In genomic region chr16:85395913-85396878, GRCh38 we compare ENCODE assay signal across 9 cellular contexts.
DNase-seq lines count a peak whose midpoint lies in the region; ATAC-seq and TF ChIP-seq lines count a peak whose summit lies in the region.
"Had no signal": no experiment of that assay in that cellular context is flagged by ENCODE, and none has a peak within 500 bp of the region (broad histone marks: within the 10 kb centered on the region; RNA-seq: fewer than 3 reads in every experiment).

No MANE protein-coding gene starts in this region.

- DNase-seq in SJSA1 (ENCODE audit: low read depth in 1 of 2, low spot score in 2 of 2) (peak in 1 of 2 experiments; percentile 43), right atrium auricular region (ENCODE audit: low spot score) (no peak), gastrocnemius medialis (no peak), NCI-H187 (lab: John Stamatoyannopoulos, UW) (no peak), NCI-H226 (no peak)
- no peak for DNase-seq in activated CD4-positive, CD25-positive, alpha-beta regulatory T cell (lab: John Stamatoyannopoulos, UW)

- H3K27me3 ChIP-seq in SJSA1 (replicated peaks) = no peaks in the 10 kb centered on the region
- no peaks in the 10 kb centered on the region for H3K27me3 ChIP-seq in right atrium auricular region
- no peaks in the 10 kb centered on the region for H3K27me3 ChIP-seq in gastrocnemius medialis

- ATAC-seq in GM18907 (IDR thresholded peaks at IDR 0.05; ENCODE audit: unreplicated experiment) (peak; percentile 4), gastrocnemius medialis (peak in 1 of 2 donors; percentile 20), HG02840 (IDR thresholded peaks at IDR 0.05; ENCODE audit: low FRiP score, unreplicated experiment) (no peak)

- TF ChIP-seq CTCF in right atrium auricular region (IDR thresholded peaks at IDR 0.05) = no peak
- TF ChIP-seq CTCF in gastrocnemius medialis (IDR thresholded peaks at IDR 0.05 in 4 of 5, conservative IDR thresholded peaks at IDR 0.05 in 1 of 5) = no peak

- no peak for TF ChIP-seq POLR2A in gastrocnemius medialis (IDR thresholded peaks at IDR 0.05)

- H3K4me3 ChIP-seq in SJSA1 = no peak overlapping the region
- no peak overlapping the region for H3K4me3 ChIP-seq in right atrium auricular region
- H3K4me3 ChIP-seq in gastrocnemius medialis = no peak overlapping the region
- H3K4me3 ChIP-seq: GM12878 had no signal

- H3K4me1 ChIP-seq in SJSA1 (replicated peaks) = peaks cover 30% of the 10 kb centered on the region
- H3K4me1 ChIP-seq in right atrium auricular region = peaks cover 0 to 37% of the 10 kb centered on the region in 2 donors
- H3K4me1 ChIP-seq in gastrocnemius medialis = peaks cover 5 to 15% of the 10 kb centered on the region in 2 donors

- in situ Hi-C loops in gastrocnemius medialis (cut with MboI; ENCODE audit: low sequenced_read_pairs in 4 of 4) = no loop called here

- H3K36me3 ChIP-seq in SJSA1 (peaks cover 2% of the 10 kb centered on the region), right atrium auricular region (no peaks in the 10 kb centered on the region), gastrocnemius medialis (no peaks in the 10 kb centered on the region)

- intact Hi-C loops in gastrocnemius medialis (cut with DNase I; ENCODE audit: low total_unique reads) = no loop called here

- H3K27ac ChIP-seq in SJSA1 = peak overlapping the region; percentile 45; the same call in 1 of the 2 replicates
- H3K27ac ChIP-seq in right atrium auricular region = peak overlapping the region; percentile 60 to 72
- peak overlapping the region; percentile 25 to 49 (median 32) for H3K27ac ChIP-seq in gastrocnemius medialis

- H3K9me3 ChIP-seq in SJSA1 (replicated peaks) = peaks cover 8% of the 10 kb centered on the region
- no peaks in the 10 kb centered on the region for H3K9me3 ChIP-seq in right atrium auricular region
- H3K9me3 ChIP-seq in gastrocnemius medialis = no peaks in the 10 kb centered on the region
